Comparison of ENCODE assay signal across 11 cellular contexts in genomic region chr2:142878061-142878741, GRCh38. TPM values are rescaled to one million over a fixed set of nuclear protein-coding genes. Genes with fewer than 3 reads are reported as not detected.
DNase-seq lines count a peak whose midpoint lies in the region; ATAC-seq and TF ChIP-seq lines count a peak whose summit lies in the region.
"Had no signal": no experiment of that assay in that cellular context is flagged by ENCODE, and none has a peak within 500 bp of the region (broad histone marks: within the 10 kb centered on the region; RNA-seq: fewer than 3 reads in every experiment).

No MANE protein-coding gene starts in this region.

- H2AFZ ChIP-seq in OCI-LY3 (ENCODE audit: low read depth, low read length), result peak overlapping the region; percentile 67
- H2AFZ ChIP-seq in osteoblast (ENCODE audit: low read length), result no peak overlapping the region

- H3K27ac ChIP-seq in OCI-LY3 (ENCODE audit: low read length), result peak overlapping the region; percentile 90
- no peak overlapping the region for H3K27ac ChIP-seq in osteoblast (ENCODE audit: low read depth, low read length)

- H3K36me3 ChIP-seq in OCI-LY3 (replicated peaks; ENCODE audit: low read depth, low read length) (peaks cover 3% of the 10 kb centered on the region), osteoblast (ENCODE audit: insufficient read depth, low read length) (no peaks in the 10 kb centered on the region)

- DNase-seq in osteoblast (ENCODE audit: insufficient read length, low spot score, missing footprints) (no peak), NCI-H2196 (lab: John Stamatoyannopoulos, UW; ENCODE audit: unreplicated experiment) (no peak), NCI-H524 (lab: John Stamatoyannopoulos, UW) (no peak), putamen (ENCODE audit: low spot score) (no peak)
- DNase-seq: DMS 273 treated with DMSO at 0.1 percent for 48 hours; stimulated activated CD4-positive, alpha-beta T cell treated with anti-CD3 and anti-CD28 coated beads, Interleukin-4, amount 100 ng/mL, for 1 hour had no signal

- H3K9ac ChIP-seq in OCI-LY3 (ENCODE audit: low read length), result peak overlapping the region; percentile 80

- H3K4me1 ChIP-seq in OCI-LY3 (ENCODE audit: low read length) (peaks cover 65% of the 10 kb centered on the region), osteoblast (ENCODE audit: insufficient read depth, low read length) (peaks cover 38% of the 10 kb centered on the region)

- H4K20me1 ChIP-seq in OCI-LY3 (ENCODE audit: insufficient read depth, low read length) (no peaks in the 10 kb centered on the region), osteoblast (ENCODE audit: insufficient read depth, low read length) (no peaks in the 10 kb centered on the region)

- no peak for TF ChIP-seq CTCF in OCI-LY3 (IDR thresholded peaks at IDR 0.05; ENCODE audit: low read depth, low read length)
- TF ChIP-seq CTCF in osteoblast (IDR thresholded peaks at IDR 0.05; ENCODE audit: extremely low read depth, low read depth, low read length), result no peak

- H3K4me3 ChIP-seq in OCI-LY3 (ENCODE audit: low read length) (peak overlapping the region; percentile 74), osteoblast (ENCODE audit: insufficient read depth, low read length) (no peak overlapping the region)

- no peaks in the 10 kb centered on the region for H3K27me3 ChIP-seq in OCI-LY3 (ENCODE audit: low read depth, low read length)
- no peaks in the 10 kb centered on the region for H3K27me3 ChIP-seq in osteoblast (ENCODE audit: insufficient read depth, low read length)

- H3K9me3 ChIP-seq in OCI-LY3 (ENCODE audit: insufficient read depth, low read length) (no peaks in the 10 kb centered on the region), osteoblast (ENCODE audit: low read depth, low read length) (no peaks in the 10 kb centered on the region)

- peak overlapping the region; percentile 82 for H3K4me2 ChIP-seq in OCI-LY3 (ENCODE audit: low read length)
- peak overlapping the region; percentile 21 for H3K4me2 ChIP-seq in osteoblast (ENCODE audit: insufficient read depth, low read length)

- H3K79me2 ChIP-seq in OCI-LY3 (ENCODE audit: low read length) (peaks cover 6% of the 10 kb centered on the region; the same call in 1 of the 2 replicates), osteoblast (ENCODE audit: insufficient read depth, low read length) (no peaks in the 10 kb centered on the region)

- peak; percentile 26 for ATAC-seq in GM18517 (IDR thresholded peaks at IDR 0.05; ENCODE audit: unreplicated experiment)
- ATAC-seq in HG02610 (IDR thresholded peaks at IDR 0.05; ENCODE audit: unreplicated experiment), result peak; percentile 21
- no peak for ATAC-seq in GM19328 (IDR thresholded peaks at IDR 0.05; ENCODE audit: unreplicated experiment)

RNA-seq across cellular contexts. Expression of gene KYNU, which starts 0.7 kb away (rescaled TPM):
- 5.9 and 10.9 TPM in 2 replicates for total RNA-seq in osteoblast
- total RNA-seq: T-helper 1 cell treated with Interleukin-12 subunit alpha and Interleukin-12 subunit beta and Interleukin-4 antibody, amounts not matched to agents 30 ng/mL and 1 ng/mL, for 36 hours had no signal
